Comparison of ENCODE assay signal across 10 cellular contexts in the genomic region with DNA sequence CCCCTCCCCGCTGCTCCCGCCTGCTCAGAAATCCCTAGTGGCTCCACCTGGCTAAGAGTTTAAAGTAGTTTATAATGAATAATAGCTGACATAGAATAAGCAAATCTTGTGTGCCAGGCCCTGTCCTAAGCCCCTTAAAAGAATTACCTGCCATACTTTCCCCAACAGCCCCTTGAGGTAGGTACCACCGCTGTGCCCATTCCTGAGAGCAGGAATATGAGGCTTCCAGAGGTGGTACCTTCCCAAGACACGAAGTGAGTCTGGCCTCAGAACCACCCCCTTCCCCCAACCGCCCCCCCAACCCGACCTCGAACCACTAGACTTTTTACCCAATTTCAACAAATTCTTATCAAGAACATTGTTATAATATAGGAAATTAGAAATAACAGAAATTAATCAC. TPM values are rescaled to one million over a fixed set of nuclear protein-coding genes. Genes with fewer than 3 reads are reported as not detected.
DNase-seq lines count a peak whose midpoint lies in the region; ATAC-seq and TF ChIP-seq lines count a peak whose summit lies in the region.
"Had no signal": no experiment of that assay in that cellular context is flagged by ENCODE, and none has a peak within 500 bp of the region (broad histone marks: within the 10 kb centered on the region; RNA-seq: fewer than 3 reads in every experiment).

No MANE protein-coding gene starts in this region.

- H3K4me1 ChIP-seq in left ventricle myocardium inferior (peaks cover 47% of the 10 kb centered on the region), mucosa of stomach (ENCODE audit: control insufficient read depth, insufficient read depth, low read length) (peaks cover 26% of the 10 kb centered on the region), vagina (peaks cover 33% of the 10 kb centered on the region)

- H3K27ac ChIP-seq in left ventricle myocardium inferior (replicated peaks) (peak overlapping the region; percentile 85), vagina (no peak overlapping the region)

- H3K4me3 ChIP-seq in left ventricle myocardium inferior (peak overlapping the region; percentile 85), mucosa of stomach (ENCODE audit: low read length) (peak overlapping the region; percentile 55), vagina (peak overlapping the region; percentile 92 to 93)

- intact Hi-C loops in left ventricle myocardium inferior (cut with micrococcal nuclease), result no loop called here
- intact Hi-C loops in left ventricle myocardium superior (cut with micrococcal nuclease), result no loop called here
- intact Hi-C loops in MCF 10A (cut with micrococcal nuclease), result no loop called here
- intact Hi-C loops in vagina (cut with DNase I), result loop anchor here (5.0 kb wide), 1 partner anchor 58 kb away; no protein-coding TSS in a partner anchor

- BruUV-seq in MCF 10A (replicated peaks; lab: Mats Ljungman, UMichigan), result no TSS peak

- no peaks in the 10 kb centered on the region for H3K36me3 ChIP-seq in left ventricle myocardium inferior
- no peaks in the 10 kb centered on the region for H3K36me3 ChIP-seq in mucosa of stomach (ENCODE audit: control insufficient read depth, insufficient read depth, low read length)
- H3K36me3 ChIP-seq in vagina, result no peaks in the 10 kb centered on the region

- H3K27ac Mint-ChIP-seq in MCF 10A (ENCODE audit: low read depth, unreplicated experiment), result peak overlapping the region; percentile 75

- peak overlapping the region; percentile 50 for H3K9ac ChIP-seq in mucosa of stomach (ENCODE audit: low read length)

- ATAC-seq in left ventricle myocardium superior, result no peak
- ATAC-seq in HG02870 (IDR thresholded peaks at IDR 0.05; ENCODE audit: unreplicated experiment), result no peak

- peaks cover 23% of the 10 kb centered on the region for H3K4me1 Mint-ChIP-seq in MCF 10A (ENCODE audit: insufficient read depth, unreplicated experiment)

- peak overlapping the region; percentile 87 for H3K4me3 Mint-ChIP-seq in MCF 10A (ENCODE audit: unreplicated experiment)

- DNase-seq in left ventricle myocardium inferior (no peak), left ventricle myocardium superior (no peak), MCF 10A (ENCODE audit: unreplicated experiment) (no peak), vagina (ENCODE audit: extremely low spot score in 2 of 2) (no peak), SHP77 (lab: John Stamatoyannopoulos, UW) (no peak), NCI-H69 (lab: John Stamatoyannopoulos, UW) (no peak)
- DNase-seq: DMS79 treated with DMSO at 0.1 percent for 48 hours had no signal

- TF ChIP-seq CTCF in left ventricle myocardium inferior (IDR thresholded peaks at IDR 0.05; ENCODE audit: borderline replicate concordance) (no peak), MCF 10A (IDR thresholded peaks at IDR 0.05; ENCODE audit: unreplicated experiment) (no peak), vagina (IDR thresholded peaks at IDR 0.05) (no peak)

- H3K27me3 Mint-ChIP-seq in MCF 10A (ENCODE audit: insufficient read depth, unreplicated experiment), result no peaks in the 10 kb centered on the region

- CTCF ChIA-PET in MCF 10A (lab: Yijun Ruan, JAX), result interaction anchor here (0.5 to 2.7 kb wide), 10 partner anchors 11 to 1166 kb away, joined by 3 to 12 read pairs (median 4); a partner anchor contains a TSS

- H3K9me3 ChIP-seq in left ventricle myocardium inferior (replicated peaks) (no peaks in the 10 kb centered on the region), mucosa of stomach (ENCODE audit: control insufficient read depth, low read length) (no peaks in the 10 kb centered on the region), vagina (no peaks in the 10 kb centered on the region)

- no peaks in the 10 kb centered on the region for H3K9me3 Mint-ChIP-seq in MCF 10A (ENCODE audit: unreplicated experiment)

- no peaks in the 10 kb centered on the region for H3K36me3 Mint-ChIP-seq in MCF 10A (ENCODE audit: insufficient read depth, unreplicated experiment)

- TF ChIP-seq POLR2A in vagina (IDR thresholded peaks at IDR 0.05), result no peak

- no peaks in the 10 kb centered on the region for H3K27me3 ChIP-seq in left ventricle myocardium inferior (ENCODE audit: low read depth)
- no peaks in the 10 kb centered on the region for H3K27me3 ChIP-seq in mucosa of stomach (ENCODE audit: control insufficient read depth, insufficient read depth, low read length)
- no peaks in the 10 kb centered on the region for H3K27me3 ChIP-seq in vagina

- POLR2A ChIA-PET in MCF 10A (lab: Yijun Ruan, JAX), result interaction anchor here (0.7 to 2.4 kb wide), 11 partner anchors 9 to 97 kb away, joined by 3 to 10 read pairs (median 5); no protein-coding TSS in a partner anchor

RNA-seq across cellular contexts. Expression of a gene that starts 1.2 kb away (rescaled TPM):
- total RNA-seq in left ventricle myocardium inferior (7.2 TPM), left ventricle myocardium superior (9.1 TPM), MCF 10A (2022) (3.4 and 3.9 TPM in 2 replicates), vagina (18.9 TPM)

RNA-seq across cellular contexts. Expression of a gene that starts 28.1 kb away (rescaled TPM):
- total RNA-seq in left ventricle myocardium inferior, result 4.5 TPM
- 1.9 TPM for total RNA-seq in left ventricle myocardium superior
- not detected in 2 replicates for total RNA-seq in MCF 10A (2022)
- total RNA-seq in vagina, result 13.3 TPM
- total RNA-seq: H4 had no signal
